2 cellular contexts compared by ENCODE assay signal in the genomic region with DNA sequence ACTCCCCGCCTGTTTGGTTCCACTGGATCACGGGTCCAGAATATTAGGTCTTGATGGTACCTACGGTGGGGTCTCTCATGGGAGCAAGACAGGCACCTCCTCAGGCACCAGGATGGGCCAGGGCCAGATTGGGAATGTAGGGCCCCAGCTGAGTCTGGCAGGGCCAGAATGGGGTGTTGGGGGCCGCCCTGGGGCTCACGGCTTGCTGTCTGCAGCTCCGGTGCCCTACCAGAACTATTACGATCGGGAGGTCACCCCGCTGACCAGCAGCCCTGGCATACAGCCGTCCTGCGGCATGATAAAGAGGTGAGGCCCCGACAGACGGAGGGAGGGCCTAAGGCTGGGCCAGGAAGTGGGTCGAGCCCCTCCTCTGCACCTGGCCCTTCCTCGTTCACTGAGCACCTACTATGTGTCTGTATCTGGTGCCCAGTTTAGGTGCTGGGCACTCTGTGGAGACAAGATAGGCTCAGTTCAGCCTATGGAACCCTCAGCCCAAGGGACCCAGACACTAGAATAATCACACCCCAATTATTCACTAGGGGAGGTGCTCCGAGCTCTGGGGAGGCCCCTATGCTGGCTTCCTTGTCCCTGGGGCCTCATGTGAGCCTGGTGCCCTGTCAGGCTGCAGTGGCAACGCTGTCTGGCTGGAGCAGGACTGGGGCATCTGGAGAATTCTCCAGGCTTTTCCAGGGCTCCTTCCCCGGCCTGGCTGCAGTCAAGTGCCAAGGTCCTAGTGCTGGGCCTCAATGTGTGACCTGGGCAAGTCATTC.
TF ChIP-seq lines count a peak whose summit lies in the region.

No MANE protein-coding gene starts in this region.

TF ChIP-seq in SK-N-SH, 30 proteins besides CTCF, POLR2A, EP300 and RAD21 (continued from another document):
- TF ChIP-seq, protein P1, sequence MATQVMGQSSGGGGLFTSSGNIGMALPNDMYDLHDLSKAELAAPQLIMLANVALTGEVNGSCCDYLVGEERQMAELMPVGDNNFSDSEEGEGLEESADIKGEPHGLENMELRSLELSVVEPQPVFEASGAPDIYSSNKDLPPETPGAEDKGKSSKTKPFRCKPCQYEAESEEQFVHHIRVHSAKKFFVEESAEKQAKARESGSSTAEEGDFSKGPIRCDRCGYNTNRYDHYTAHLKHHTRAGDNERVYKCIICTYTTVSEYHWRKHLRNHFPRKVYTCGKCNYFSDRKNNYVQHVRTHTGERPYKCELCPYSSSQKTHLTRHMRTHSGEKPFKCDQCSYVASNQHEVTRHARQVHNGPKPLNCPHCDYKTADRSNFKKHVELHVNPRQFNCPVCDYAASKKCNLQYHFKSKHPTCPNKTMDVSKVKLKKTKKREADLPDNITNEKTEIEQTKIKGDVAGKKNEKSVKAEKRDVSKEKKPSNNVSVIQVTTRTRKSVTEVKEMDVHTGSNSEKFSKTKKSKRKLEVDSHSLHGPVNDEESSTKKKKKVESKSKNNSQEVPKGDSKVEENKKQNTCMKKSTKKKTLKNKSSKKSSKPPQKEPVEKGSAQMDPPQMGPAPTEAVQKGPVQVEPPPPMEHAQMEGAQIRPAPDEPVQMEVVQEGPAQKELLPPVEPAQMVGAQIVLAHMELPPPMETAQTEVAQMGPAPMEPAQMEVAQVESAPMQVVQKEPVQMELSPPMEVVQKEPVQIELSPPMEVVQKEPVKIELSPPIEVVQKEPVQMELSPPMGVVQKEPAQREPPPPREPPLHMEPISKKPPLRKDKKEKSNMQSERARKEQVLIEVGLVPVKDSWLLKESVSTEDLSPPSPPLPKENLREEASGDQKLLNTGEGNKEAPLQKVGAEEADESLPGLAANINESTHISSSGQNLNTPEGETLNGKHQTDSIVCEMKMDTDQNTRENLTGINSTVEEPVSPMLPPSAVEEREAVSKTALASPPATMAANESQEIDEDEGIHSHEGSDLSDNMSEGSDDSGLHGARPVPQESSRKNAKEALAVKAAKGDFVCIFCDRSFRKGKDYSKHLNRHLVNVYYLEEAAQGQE (IDR thresholded peaks at IDR 0.05; ENCODE audit: low read depth, low read length), result no peak
- TF ChIP-seq ELF1 (IDR thresholded peaks at IDR 0.05) (no peak), MEF2A (IDR thresholded peaks at IDR 0.05; ENCODE audit: borderline replicate concordance, low read depth) (no peak), FOXJ3 (CRISPR knock-in tag; IDR thresholded peaks at IDR 0.05) (no peak), EZH2phosphoT487 (IDR thresholded peaks at IDR 0.05; ENCODE audit: borderline replicate concordance, low read depth) (no peak)
- TF ChIP-seq, protein P2, sequence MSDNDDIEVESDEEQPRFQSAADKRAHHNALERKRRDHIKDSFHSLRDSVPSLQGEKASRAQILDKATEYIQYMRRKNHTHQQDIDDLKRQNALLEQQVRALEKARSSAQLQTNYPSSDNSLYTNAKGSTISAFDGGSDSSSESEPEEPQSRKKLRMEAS (IDR thresholded peaks at IDR 0.05; ENCODE audit: low read depth), result no peak
- TF ChIP-seq, protein P3, sequence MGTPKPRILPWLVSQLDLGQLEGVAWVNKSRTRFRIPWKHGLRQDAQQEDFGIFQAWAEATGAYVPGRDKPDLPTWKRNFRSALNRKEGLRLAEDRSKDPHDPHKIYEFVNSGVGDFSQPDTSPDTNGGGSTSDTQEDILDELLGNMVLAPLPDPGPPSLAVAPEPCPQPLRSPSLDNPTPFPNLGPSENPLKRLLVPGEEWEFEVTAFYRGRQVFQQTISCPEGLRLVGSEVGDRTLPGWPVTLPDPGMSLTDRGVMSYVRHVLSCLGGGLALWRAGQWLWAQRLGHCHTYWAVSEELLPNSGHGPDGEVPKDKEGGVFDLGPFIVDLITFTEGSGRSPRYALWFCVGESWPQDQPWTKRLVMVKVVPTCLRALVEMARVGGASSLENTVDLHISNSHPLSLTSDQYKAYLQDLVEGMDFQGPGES (IDR thresholded peaks at IDR 0.05; ENCODE audit: low read depth, low read length), result no peak
TF ChIP-seq in SK-N-SH: peak in this region for 0.

TF ChIP-seq in SK-N-SH treated with all-trans-retinoic acid at 6 μM for 48 hours, 23 proteins besides CTCF, POLR2A, EP300 and RAD21 (continued from another document):
- TF ChIP-seq, protein P4, sequence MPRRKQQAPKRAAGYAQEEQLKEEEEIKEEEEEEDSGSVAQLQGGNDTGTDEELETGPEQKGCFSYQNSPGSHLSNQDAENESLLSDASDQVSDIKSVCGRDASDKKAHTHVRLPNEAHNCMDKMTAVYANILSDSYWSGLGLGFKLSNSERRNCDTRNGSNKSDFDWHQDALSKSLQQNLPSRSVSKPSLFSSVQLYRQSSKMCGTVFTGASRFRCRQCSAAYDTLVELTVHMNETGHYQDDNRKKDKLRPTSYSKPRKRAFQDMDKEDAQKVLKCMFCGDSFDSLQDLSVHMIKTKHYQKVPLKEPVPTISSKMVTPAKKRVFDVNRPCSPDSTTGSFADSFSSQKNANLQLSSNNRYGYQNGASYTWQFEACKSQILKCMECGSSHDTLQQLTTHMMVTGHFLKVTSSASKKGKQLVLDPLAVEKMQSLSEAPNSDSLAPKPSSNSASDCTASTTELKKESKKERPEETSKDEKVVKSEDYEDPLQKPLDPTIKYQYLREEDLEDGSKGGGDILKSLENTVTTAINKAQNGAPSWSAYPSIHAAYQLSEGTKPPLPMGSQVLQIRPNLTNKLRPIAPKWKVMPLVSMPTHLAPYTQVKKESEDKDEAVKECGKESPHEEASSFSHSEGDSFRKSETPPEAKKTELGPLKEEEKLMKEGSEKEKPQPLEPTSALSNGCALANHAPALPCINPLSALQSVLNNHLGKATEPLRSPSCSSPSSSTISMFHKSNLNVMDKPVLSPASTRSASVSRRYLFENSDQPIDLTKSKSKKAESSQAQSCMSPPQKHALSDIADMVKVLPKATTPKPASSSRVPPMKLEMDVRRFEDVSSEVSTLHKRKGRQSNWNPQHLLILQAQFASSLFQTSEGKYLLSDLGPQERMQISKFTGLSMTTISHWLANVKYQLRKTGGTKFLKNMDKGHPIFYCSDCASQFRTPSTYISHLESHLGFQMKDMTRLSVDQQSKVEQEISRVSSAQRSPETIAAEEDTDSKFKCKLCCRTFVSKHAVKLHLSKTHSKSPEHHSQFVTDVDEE (CRISPR knock-in tag; IDR thresholded peaks at IDR 0.05), result no peak
- TF ChIP-seq TOX (CRISPR knock-in tag; IDR thresholded peaks at IDR 0.05; ENCODE audit: borderline replicate concordance), result no peak
- TF ChIP-seq, protein P5, sequence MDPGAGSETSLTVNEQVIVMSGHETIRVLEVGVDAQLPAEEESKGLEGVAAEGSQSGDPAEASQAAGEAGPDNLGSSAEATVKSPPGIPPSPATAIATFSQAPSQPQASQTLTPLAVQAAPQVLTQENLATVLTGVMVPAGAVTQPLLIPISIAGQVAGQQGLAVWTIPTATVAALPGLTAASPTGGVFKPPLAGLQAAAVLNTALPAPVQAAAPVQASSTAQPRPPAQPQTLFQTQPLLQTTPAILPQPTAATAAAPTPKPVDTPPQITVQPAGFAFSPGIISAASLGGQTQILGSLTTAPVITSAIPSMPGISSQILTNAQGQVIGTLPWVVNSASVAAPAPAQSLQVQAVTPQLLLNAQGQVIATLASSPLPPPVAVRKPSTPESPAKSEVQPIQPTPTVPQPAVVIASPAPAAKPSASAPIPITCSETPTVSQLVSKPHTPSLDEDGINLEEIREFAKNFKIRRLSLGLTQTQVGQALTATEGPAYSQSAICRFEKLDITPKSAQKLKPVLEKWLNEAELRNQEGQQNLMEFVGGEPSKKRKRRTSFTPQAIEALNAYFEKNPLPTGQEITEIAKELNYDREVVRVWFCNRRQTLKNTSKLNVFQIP (CRISPR knock-in tag; IDR thresholded peaks at IDR 0.05; ENCODE audit: borderline replicate concordance, low read depth), result no peak
- TF ChIP-seq PPARA (CRISPR knock-in tag; IDR thresholded peaks at IDR 0.05; ENCODE audit: borderline replicate concordance), result no peak
- TF ChIP-seq RARB (CRISPR knock-in tag; IDR thresholded peaks at IDR 0.05), result no peak
- no peak for TF ChIP-seq ZNF8 (CRISPR knock-in tag; IDR thresholded peaks at IDR 0.05)
- no peak for TF ChIP-seq ZNF70 (CRISPR knock-in tag; IDR thresholded peaks at IDR 0.05)
- no peak for TF ChIP-seq ZFP3 (CRISPR knock-in tag; IDR thresholded peaks at IDR 0.05)
- no peak for TF ChIP-seq GLIS3 (CRISPR knock-in tag; IDR thresholded peaks at IDR 0.05)
- TF ChIP-seq ARNTL (CRISPR knock-in tag; IDR thresholded peaks at IDR 0.05; ENCODE audit: borderline replicate concordance, low read depth), result no peak
- TF ChIP-seq, protein P6, sequence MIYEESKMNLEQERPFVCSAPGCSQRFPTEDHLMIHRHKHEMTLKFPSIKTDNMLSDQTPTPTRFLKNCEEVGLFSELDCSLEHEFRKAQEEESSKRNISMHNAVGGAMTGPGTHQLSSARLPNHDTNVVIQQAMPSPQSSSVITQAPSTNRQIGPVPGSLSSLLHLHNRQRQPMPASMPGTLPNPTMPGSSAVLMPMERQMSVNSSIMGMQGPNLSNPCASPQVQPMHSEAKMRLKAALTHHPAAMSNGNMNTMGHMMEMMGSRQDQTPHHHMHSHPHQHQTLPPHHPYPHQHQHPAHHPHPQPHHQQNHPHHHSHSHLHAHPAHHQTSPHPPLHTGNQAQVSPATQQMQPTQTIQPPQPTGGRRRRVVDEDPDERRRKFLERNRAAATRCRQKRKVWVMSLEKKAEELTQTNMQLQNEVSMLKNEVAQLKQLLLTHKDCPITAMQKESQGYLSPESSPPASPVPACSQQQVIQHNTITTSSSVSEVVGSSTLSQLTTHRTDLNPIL (CRISPR knock-in tag; IDR thresholded peaks at IDR 0.05; ENCODE audit: low read depth), result no peak
- no peak for TF ChIP-seq ZC3H10 (CRISPR knock-in tag; IDR thresholded peaks at IDR 0.05)
